In genomic region chr4:25525896-25526295, GRCh38 we compare ENCODE assay signal across 31 cellular contexts.
A peak's percentile ranks its signal among the peaks of the same experiment; 100 is the strongest.
DNase-seq lines count a peak whose midpoint lies in the region; TF ChIP-seq lines count a peak whose summit lies in the region.
"Had no signal": no experiment of that assay in that cellular context is flagged by ENCODE, and none has a peak within 500 bp of the region (broad histone marks: within the 10 kb centered on the region; RNA-seq: fewer than 3 reads in every experiment).

No MANE protein-coding gene starts in this region.

- H3K23ac ChIP-seq in trophoblast cell (ENCODE audit: low read length): no peak overlapping the region

- H2BK120ac ChIP-seq in trophoblast cell (ENCODE audit: insufficient read depth, low read length, poor library complexity): no peak overlapping the region

- no peak overlapping the region for H3K4ac ChIP-seq in trophoblast cell (ENCODE audit: low read depth, low read length)

- H2AK5ac ChIP-seq in trophoblast cell (ENCODE audit: low read length): no peak overlapping the region

- no peak overlapping the region for H3K14ac ChIP-seq in trophoblast cell (ENCODE audit: low read length)

- no peak overlapping the region for H3K18ac ChIP-seq in trophoblast cell (ENCODE audit: low read length)

- no peak overlapping the region for H2AFZ ChIP-seq in trophoblast cell (ENCODE audit: insufficient read depth, low read length, poor library complexity)

- H3K9ac ChIP-seq in endodermal cell (ENCODE audit: extremely low read depth, low read length, poor library complexity, severe bottlenecking) (no peak overlapping the region), trophoblast cell (ENCODE audit: low read length) (no peak overlapping the region)
- H3K9ac ChIP-seq: BLaER1; BLaER1 treated with 17β-estradiol and CSF1 and Interleukin-3, amounts not matched to agents 10 nM and 100 nM had no signal

- H3K4me3 Mint-ChIP-seq in endodermal cell: no peak overlapping the region
- H3K4me3 Mint-ChIP-seq: B cell; CD14-positive monocyte; CD4-positive, alpha-beta memory T cell; CD4-positive, alpha-beta T cell; CD4-positive, CD25-positive, alpha-beta regulatory T cell; CD8-positive, alpha-beta memory T cell; CD8-positive, alpha-beta T cell had no signal

- peak overlapping the region; percentile 88 for H3K27ac Mint-ChIP-seq in endodermal cell
- H3K27ac Mint-ChIP-seq: B cell; CD14-positive monocyte; CD4-positive, alpha-beta memory T cell; CD4-positive, alpha-beta T cell; CD4-positive, CD25-positive, alpha-beta regulatory T cell; CD8-positive, alpha-beta T cell had no signal

- H3K4me3 ChIP-seq in endodermal cell (ENCODE audit: low read length) (no peak overlapping the region), trophoblast cell (ENCODE audit: low read depth, low read length) (no peak overlapping the region)
- H3K4me3 ChIP-seq: A549; BLaER1; BLaER1 treated with 17β-estradiol and CSF1 and Interleukin-3, amounts not matched to agents 10 nM and 100 nM had no signal

- H3K79me1 ChIP-seq in trophoblast cell (ENCODE audit: low read length): no peaks in the 10 kb centered on the region

- H3K36me3 Mint-ChIP-seq in endodermal cell (ENCODE audit: low read depth): no peaks in the 10 kb centered on the region
- H3K36me3 Mint-ChIP-seq: CD14-positive monocyte; CD4-positive, alpha-beta memory T cell; CD4-positive, CD25-positive, alpha-beta regulatory T cell; CD8-positive, alpha-beta memory T cell; CD8-positive, alpha-beta T cell had no signal

- H3K9me3 ChIP-seq in endodermal cell (ENCODE audit: control insufficient read depth, low read length) (no peaks in the 10 kb centered on the region), trophoblast cell (ENCODE audit: insufficient read depth, low read depth, low read length) (no peaks in the 10 kb centered on the region)
- H3K9me3 ChIP-seq: A549; BE2C; BLaER1; BLaER1 treated with 17β-estradiol and CSF1 and Interleukin-3, amounts not matched to agents 10 nM and 100 nM; Caco-2 had no signal

- no peak overlapping the region for H4K12ac ChIP-seq in trophoblast cell (ENCODE audit: low read depth, low read length)

- no peaks in the 10 kb centered on the region for H3K9me3 Mint-ChIP-seq in endodermal cell
- H3K9me3 Mint-ChIP-seq: CD4-positive, alpha-beta memory T cell; CD4-positive, alpha-beta T cell; CD4-positive, CD25-positive, alpha-beta regulatory T cell; CD8-positive, alpha-beta memory T cell; CD8-positive, alpha-beta T cell had no signal

- 94 to 100% methylated on average over 2 to 6 of the region's 6 CpGs for WGBS in endodermal cell (ENCODE audit: insufficient coverage in 1 of 2, insufficient read length in 1 of 2), 2 experiments
- no CpG with 5 or more reads among the region's 6 CpGs for WGBS in trophoblast cell (ENCODE audit: extremely low coverage, insufficient coverage, insufficient read length)

- H3K4me1 ChIP-seq in endodermal cell (ENCODE audit: control insufficient read depth, insufficient read depth, low read length): no peaks in the 10 kb centered on the region
- no peaks in the 10 kb centered on the region for H3K4me1 ChIP-seq in trophoblast cell (ENCODE audit: control insufficient read depth in 1 of 2, insufficient read depth in 2 of 2, low read length in 2 of 2)
- H3K4me1 ChIP-seq: BE2C; BLaER1; BLaER1 treated with 17β-estradiol and CSF1 and Interleukin-3, amounts not matched to agents 10 nM and 100 nM; Caco-2 had no signal

- peaks cover 34% of the 10 kb centered on the region for H3K4me1 Mint-ChIP-seq in endodermal cell
- H3K4me1 Mint-ChIP-seq: B cell; CD14-positive monocyte; CD4-positive, alpha-beta memory T cell; CD4-positive, CD25-positive, alpha-beta regulatory T cell; CD8-positive, alpha-beta memory T cell had no signal

- DNase-seq in endodermal cell (no peak), trophoblast cell (peak; percentile 64 to 72), GM20000 (ENCODE audit: low spot score) (no peak)
- no peak for DNase-seq in activated CD8-positive, alpha-beta memory T cell treated with anti-CD3 and anti-CD28 coated beads, Interleukin-2, amount 50 U/mL, for 48 hours
- DNase-seq: 8988T; ACHN; AML-193; BE2C; C1 segment of cervical spinal cord; Caco-2; Calu3; CD4-positive, alpha-beta memory T cell; CD4-positive, alpha-beta T cell; CD4-positive, CD25-positive, alpha-beta regulatory T cell; CD8-positive, alpha-beta memory T cell; CD8-positive, alpha-beta T cell; COR-L47; DMS 273 treated with DMSO at 0.1 percent for 48 hours; DMS153; DMS53; DMS79; DMS79 treated with DMSO at 0.1 percent for 48 hours; DND-41; EL had no signal

- no peaks in the 10 kb centered on the region for H3K27me3 ChIP-seq in endodermal cell (ENCODE audit: control insufficient read depth, insufficient read depth, low read length, poor library complexity, severe bottlenecking)
- H3K27me3 ChIP-seq in trophoblast cell (ENCODE audit: insufficient read depth, low read length): no peaks in the 10 kb centered on the region
- H3K27me3 ChIP-seq: BE2C; BLaER1; BLaER1 treated with 17β-estradiol and CSF1 and Interleukin-3, amounts not matched to agents 10 nM and 100 nM had no signal

- H4K8ac ChIP-seq in trophoblast cell (ENCODE audit: low read depth, low read length): no peak overlapping the region

- H3K36me3 ChIP-seq in endodermal cell (ENCODE audit: control insufficient read depth, insufficient read depth, low read length) (no peaks in the 10 kb centered on the region), trophoblast cell (ENCODE audit: control insufficient read depth in 1 of 2, insufficient read depth in 2 of 2, low read length in 2 of 2) (no peaks in the 10 kb centered on the region)
- H3K36me3 ChIP-seq: BE2C; BLaER1; BLaER1 treated with 17β-estradiol and CSF1 and Interleukin-3, amounts not matched to agents 10 nM and 100 nM had no signal

- H2BK5ac ChIP-seq in trophoblast cell (ENCODE audit: low read depth, low read length, poor library complexity): no peak overlapping the region

- H3K4me2 ChIP-seq in trophoblast cell (ENCODE audit: low read length): no peak overlapping the region
- H3K4me2 ChIP-seq: A549; BLaER1; BLaER1 treated with 17β-estradiol and CSF1 and Interleukin-3, amounts not matched to agents 10 nM and 100 nM had no signal

- no peak overlapping the region for H4K91ac ChIP-seq in trophoblast cell (ENCODE audit: low read depth, low read length)

- no peak overlapping the region for H2BK12ac ChIP-seq in trophoblast cell (ENCODE audit: low read length)

- peaks cover 2% of the 10 kb centered on the region for H3K27me3 Mint-ChIP-seq in endodermal cell (ENCODE audit: insufficient read depth)
- H3K27me3 Mint-ChIP-seq: CD4-positive, CD25-positive, alpha-beta regulatory T cell had no signal

- H3K27ac ChIP-seq in endodermal cell (ENCODE audit: low read depth, low read length): no peak overlapping the region
- H3K27ac ChIP-seq in trophoblast cell (ENCODE audit: low read depth, low read length): no peak overlapping the region
- H3K27ac ChIP-seq: 22Rv1; A549; BLaER1; BLaER1 treated with 17β-estradiol and CSF1 and Interleukin-3, amounts not matched to agents 10 nM and 100 nM; C4-2B had no signal

- TF ChIP-seq CTCF in endodermal cell (conservative IDR thresholded peaks at IDR 0.05) (no peak), GM20000 (IDR thresholded peaks at IDR 0.05; ENCODE audit: extremely low read depth, missing control alignments) (no peak)

- H3K79me2 ChIP-seq in trophoblast cell (ENCODE audit: control insufficient read depth, insufficient read depth, low read length, poor library complexity): no peaks in the 10 kb centered on the region

Comparison
In these comparisons a context has a peak if more than half of its experiments do, and no peak if none do; other contexts are left out.
1. DNase-seq: peak in trophoblast cell (2 of 2); none in endodermal cell (single experiment), GM20000 (single experiment) and activated CD8-positive, alpha-beta memory T cell treated with anti-CD3 and anti-CD28 coated beads, Interleukin-2, amount 50 U/mL, for 48 hours (single experiment).